ENCODE assay signal across 10 cellular contexts in the genomic region with DNA sequence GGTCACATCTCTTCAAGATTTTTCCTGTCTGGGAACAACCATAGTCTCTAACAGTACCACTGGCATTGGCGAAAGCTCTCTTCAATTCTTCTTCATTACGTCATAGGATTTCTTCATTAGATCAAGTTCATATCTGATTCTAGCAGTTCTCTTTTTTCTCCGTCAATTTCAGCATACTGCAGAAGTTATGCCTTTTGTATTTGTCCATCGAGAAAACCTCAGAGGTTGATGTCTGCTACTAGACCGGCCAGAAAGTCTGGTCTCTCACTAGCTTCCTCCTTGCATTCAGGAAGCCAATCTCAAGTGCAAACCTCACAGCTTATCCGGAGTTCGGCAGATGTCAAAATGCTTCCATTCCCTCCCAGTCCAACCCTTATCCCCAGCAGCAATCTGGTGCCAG. TPM values are rescaled to one million over a fixed set of nuclear protein-coding genes. Genes with fewer than 3 reads are reported as not detected.
DNase-seq lines count a peak whose midpoint lies in the region; ATAC-seq and TF ChIP-seq lines count a peak whose summit lies in the region.
"Had no signal": no experiment of that assay in that cellular context is flagged by ENCODE, and none has a peak within 500 bp of the region (broad histone marks: within the 10 kb centered on the region; RNA-seq: fewer than 3 reads in every experiment).

No MANE protein-coding gene starts in this region.

- no peak overlapping the region for H3K4me2 ChIP-seq in smooth muscle cell

- WGBS in smooth muscle cell (ENCODE audit: low lambda C conversion rate), result 84% methylated on average over 7 of the region's 7 CpGs

- no peak overlapping the region for H3K4me3 Mint-ChIP-seq in central memory CD8-positive, alpha-beta T cell

- H3K9me3 ChIP-seq in smooth muscle cell (replicated peaks; ENCODE audit: low read depth), result no peaks in the 10 kb centered on the region

- no peaks in the 10 kb centered on the region for H3K27me3 ChIP-seq in smooth muscle cell (ENCODE audit: low read depth)

- no peaks in the 10 kb centered on the region for H3K27me3 Mint-ChIP-seq in central memory CD8-positive, alpha-beta T cell

- TF ChIP-seq CTCF in smooth muscle cell (IDR thresholded peaks at IDR 0.05; ENCODE audit: borderline replicate concordance, insufficient read depth, poor library complexity, severe bottlenecking), result no peak

- H3K4me1 Mint-ChIP-seq in central memory CD8-positive, alpha-beta T cell, result no peaks in the 10 kb centered on the region

- in situ Hi-C loops in ACHN (cut with HindIII; ENCODE audit: low pct_ligation_motif_present, low pct_unique_long_range_greater_than_20kb, low sequenced_read_pairs), result no loop called here

- no peak overlapping the region for H3K4me3 ChIP-seq in smooth muscle cell

- H3K27ac ChIP-seq in smooth muscle cell (ENCODE audit: low read depth), result no peak overlapping the region

- H3K79me2 ChIP-seq in smooth muscle cell (ENCODE audit: low read depth), result no peaks in the 10 kb centered on the region

- H2AFZ ChIP-seq in smooth muscle cell (ENCODE audit: low read depth), result peak overlapping the region; percentile 52

- peak; percentile 63 for ATAC-seq in HG03135 (IDR thresholded peaks at IDR 0.05; ENCODE audit: unreplicated experiment)
- peak; percentile 36 for ATAC-seq in central memory CD8-positive, alpha-beta T cell (replicated peaks; ENCODE audit: extremely low read depth, poor library complexity, severe bottlenecking)
- no peak for ATAC-seq in stimulated activated naive CD8-positive, alpha-beta T cell treated with anti-CD3 and anti-CD28 coated beads, Interleukin-15, Interleukin-2, amounts not matched to agents 100 U/mL and 50 U/mL, for 24 hours
- ATAC-seq: activated CD4-positive, CD25-positive, alpha-beta regulatory T cell treated with anti-CD3 and anti-CD28 coated beads, Interleukin-2, amount 50 U/mL, for 24 hours had no signal

- H3K27ac Mint-ChIP-seq in central memory CD8-positive, alpha-beta T cell (ENCODE audit: low read depth), result no peak overlapping the region

- H3K36me3 ChIP-seq in smooth muscle cell (ENCODE audit: low read depth), result no peaks in the 10 kb centered on the region

- no peaks in the 10 kb centered on the region for H3K4me1 ChIP-seq in smooth muscle cell (ENCODE audit: low read depth)

- no peaks in the 10 kb centered on the region for H3K9me3 Mint-ChIP-seq in central memory CD8-positive, alpha-beta T cell

- no peaks in the 10 kb centered on the region for H4K20me1 ChIP-seq in smooth muscle cell (ENCODE audit: low read depth)

- no peaks in the 10 kb centered on the region for H3K36me3 Mint-ChIP-seq in central memory CD8-positive, alpha-beta T cell (ENCODE audit: insufficient read depth)

- no peak overlapping the region for H3K9ac ChIP-seq in smooth muscle cell (ENCODE audit: low read depth)

- no peaks in the 10 kb centered on the region for H3F3A ChIP-seq in smooth muscle cell (ENCODE audit: low read depth)

- DNase-seq in SIG-M5 treated with dmso at 0.1 percent for 504 hours (lab: John Stamatoyannopoulos, UW; ENCODE audit: unreplicated experiment) (peak; percentile 44), SIG-M5 (lab: John Stamatoyannopoulos, UW) (no peak), smooth muscle cell (lab: John Stamatoyannopoulos, UW; ENCODE audit: unreplicated experiment) (no peak), ACHN (no peak), NCI-H510A treated with DMSO at 0.1 percent for 48 hours (lab: John Stamatoyannopoulos, UW) (no peak)
- no peak for DNase-seq in central memory CD8-positive, alpha-beta T cell (ENCODE audit: low spot score in 2 of 2)
- no peak for DNase-seq in stimulated activated naive CD8-positive, alpha-beta T cell treated with anti-CD3 and anti-CD28 coated beads, Interleukin-15, Interleukin-2, amounts not matched to agents 100 U/mL and 50 U/mL, for 24 hours
- DNase-seq: NCI-H187 had no signal

RNA-seq across cellular contexts. Expression of a gene that starts 56.6 kb away (rescaled TPM):
- 0.09 TPM in 1 of 2 replicates, not detected in the other for total RNA-seq in smooth muscle cell
- polyA plus RNA-seq in smooth muscle cell, result not detected in 2 replicates
